In genomic region chrX:54695816-54696487, GRCh38 we compare ENCODE assay signal across 10 cellular contexts.
A peak's percentile ranks its signal among the peaks of the same experiment; 100 is the strongest.
DNase-seq lines count a peak whose midpoint lies in the region; ATAC-seq and TF ChIP-seq lines count a peak whose summit lies in the region.
"Had no signal": no experiment of that assay in that cellular context is flagged by ENCODE, and none has a peak within 500 bp of the region (broad histone marks: within the 10 kb centered on the region; RNA-seq: fewer than 3 reads in every experiment).

No MANE protein-coding gene starts in this region.

- ATAC-seq in GM18907 (IDR thresholded peaks at IDR 0.05; ENCODE audit: unreplicated experiment), result peak; percentile 99
- peak; percentile 91 for ATAC-seq in HG02610 (IDR thresholded peaks at IDR 0.05; ENCODE audit: unreplicated experiment)
- peak; percentile 94 for ATAC-seq in HG03565 (IDR thresholded peaks at IDR 0.05; ENCODE audit: unreplicated experiment)
- peak; percentile 97 to 98 for ATAC-seq in naive B cell (ENCODE audit: low read depth in 2 of 2)

- peaks cover 0 to 20% (median 15%) of the 10 kb centered on the region in 3 donors for H3K27me3 Mint-ChIP-seq in naive B cell
- no peaks in the 10 kb centered on the region for H3K27me3 Mint-ChIP-seq in activated naive CD4-positive, alpha-beta T cell treated with anti-CD3 and anti-CD28 coated beads, Interleukin-2, amount 10 ng/mL, durations not matched to agents 7 days and 5 days

- DNase-seq in naive B cell (peak; percentile 30), 8988T (no peak), erythroblast (lab: John Stamatoyannopoulos, UW) (no peak)
- no peak for DNase-seq in activated naive CD4-positive, alpha-beta T cell treated with anti-CD3 and anti-CD28 coated beads, Interleukin-2, amount 10 ng/mL, durations not matched to agents 7 days and 5 days
- no peak for DNase-seq in stimulated activated CD4-positive, alpha-beta T cell treated with anti-CD3 and anti-CD28 coated beads, Interleukin-12 subunit alpha, Interleukin-12 subunit beta, amount 100 ng/mL, for 4 hours
- DNase-seq: activated gamma-delta T cell treated with Interleukin-2 at 50 U/mL for 16 hours, GDM1 had no signal

- peak overlapping the region in 2 of 8 donors; percentile 49 to 73 for H3K4me3 Mint-ChIP-seq in naive B cell
- H3K4me3 Mint-ChIP-seq in activated naive CD4-positive, alpha-beta T cell treated with anti-CD3 and anti-CD28 coated beads, Interleukin-2, amount 10 ng/mL, durations not matched to agents 7 days and 5 days, result no peak overlapping the region

- no peak for TF ChIP-seq POLR2A in erythroblast (IDR thresholded peaks at IDR 0.05; ENCODE audit: low read length)

- H3K27ac Mint-ChIP-seq in naive B cell, result peak overlapping the region; percentile 39 to 85 (median 54)
- H3K27ac Mint-ChIP-seq in activated naive CD4-positive, alpha-beta T cell treated with anti-CD3 and anti-CD28 coated beads, Interleukin-2, amount 10 ng/mL, durations not matched to agents 7 days and 5 days, result no peak overlapping the region

- H3K36me3 Mint-ChIP-seq in naive B cell, result no peaks in the 10 kb centered on the region
- H3K36me3 Mint-ChIP-seq in activated naive CD4-positive, alpha-beta T cell treated with anti-CD3 and anti-CD28 coated beads, Interleukin-2, amount 10 ng/mL, durations not matched to agents 7 days and 5 days, result no peaks in the 10 kb centered on the region

- H3K4me1 Mint-ChIP-seq in naive B cell, result peaks cover 10 to 17% (median 14%) of the 10 kb centered on the region in 3 donors
- H3K4me1 Mint-ChIP-seq in activated naive CD4-positive, alpha-beta T cell treated with anti-CD3 and anti-CD28 coated beads, Interleukin-2, amount 10 ng/mL, durations not matched to agents 7 days and 5 days, result no peaks in the 10 kb centered on the region

- CTCF ChIA-PET in activated naive CD4-positive, alpha-beta T cell treated with anti-CD3 and anti-CD28 coated beads, Interleukin-2, amount 10 ng/mL, durations not matched to agents 7 days and 5 days (lab: Charles Lee), result no interaction called here

- H3K9me3 Mint-ChIP-seq in naive B cell, result peaks cover 0 to 5% (median 2%) of the 10 kb centered on the region in 7 donors
- no peaks in the 10 kb centered on the region for H3K9me3 Mint-ChIP-seq in activated naive CD4-positive, alpha-beta T cell treated with anti-CD3 and anti-CD28 coated beads, Interleukin-2, amount 10 ng/mL, durations not matched to agents 7 days and 5 days
